3 cellular contexts compared by ENCODE assay signal in genomic region chr18:25866331-25866730, GRCh38.
"Had no signal": no experiment of that assay in that cellular context is flagged by ENCODE, and none has a peak within 500 bp of the region (broad histone marks: within the 10 kb centered on the region; RNA-seq: fewer than 3 reads in every experiment).

No MANE protein-coding gene starts in this region.

- H3K4me3 ChIP-seq: K562 had no signal

- DNase-seq: IMR-90 had no signal

- H3K27ac ChIP-seq: HL-60 had no signal
